Comparison of ENCODE assay signal across 10 cellular contexts in the genomic region with DNA sequence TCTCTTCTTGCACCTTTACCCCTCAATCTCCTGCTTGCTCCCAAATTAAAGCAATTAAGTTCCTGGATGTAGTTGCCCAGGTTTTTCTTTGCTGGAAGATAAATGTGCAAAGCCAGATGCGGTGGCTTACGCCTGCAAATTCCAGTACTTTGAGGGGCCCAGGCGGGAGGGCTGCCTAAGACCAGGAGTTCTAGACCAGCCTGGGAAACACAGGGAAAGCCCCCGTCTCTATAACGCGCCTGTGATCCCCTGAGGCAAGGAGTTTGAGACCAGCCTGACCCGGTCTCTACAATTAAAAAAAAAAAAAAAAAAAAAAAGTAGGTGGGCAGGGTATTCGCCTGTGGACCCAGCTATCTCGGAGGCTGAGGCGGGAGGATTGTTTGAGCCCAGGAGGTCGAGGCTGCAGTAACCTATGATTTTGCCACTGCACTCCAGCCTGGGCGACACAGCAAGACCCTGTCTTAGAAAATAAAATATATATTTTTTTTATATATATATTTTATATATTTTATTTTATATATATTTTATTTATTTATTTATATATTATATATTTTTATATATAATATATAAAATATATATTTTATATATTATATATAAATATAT. TPM values are rescaled to one million over a fixed set of nuclear protein-coding genes. Genes with fewer than 3 reads are reported as not detected.
DNase-seq lines count a peak whose midpoint lies in the region; ATAC-seq and TF ChIP-seq lines count a peak whose summit lies in the region.
"Had no signal": no experiment of that assay in that cellular context is flagged by ENCODE, and none has a peak within 500 bp of the region (broad histone marks: within the 10 kb centered on the region; RNA-seq: fewer than 3 reads in every experiment).

No MANE protein-coding gene starts in this region.

- H3K9me3 ChIP-seq in endocrine pancreas (ENCODE audit: control insufficient read depth, low read length) (no peaks in the 10 kb centered on the region), ovary (no peaks in the 10 kb centered on the region)
- H3K9me3 ChIP-seq: vagina had no signal

- TF ChIP-seq POLR2A in ovary (IDR thresholded peaks at IDR 0.05) = no peak

- TF ChIP-seq EP300 in ovary (IDR thresholded peaks at IDR 0.05) = no peak

- ATAC-seq in HG02642 (IDR thresholded peaks at IDR 0.05; ENCODE audit: poor library complexity, unreplicated experiment) (no peak), SK-N-SH treated with all-trans-retinoic acid at 6 μM for 48 hours (no peak)

- 33 to 51% (median 45%) methylated on average over 12 of the region's 12 CpGs for WGBS in ovary, 3 donors

- intact Hi-C loops in ovary (cut with DNase I) = no loop called here

- no peak overlapping the region for H3K27ac ChIP-seq in ovary
- H3K27ac ChIP-seq: vagina had no signal

- TF ChIP-seq CTCF in ovary (IDR thresholded peaks at IDR 0.05) = no peak

- H3K9ac ChIP-seq in endocrine pancreas (ENCODE audit: control insufficient read depth, insufficient read depth, low read length) = no peak overlapping the region

- H3K4me1 ChIP-seq in endocrine pancreas (ENCODE audit: control insufficient read depth, insufficient read depth, low read length) (peaks cover 8% of the 10 kb centered on the region), ovary (ENCODE audit: insufficient read depth) (no peaks in the 10 kb centered on the region)

- DNase-seq in DMS53 (lab: John Stamatoyannopoulos, UW) = peak; percentile 84
- peak; percentile 83 for DNase-seq in NCI-H69 (lab: John Stamatoyannopoulos, UW)
- DNase-seq in ovary = peak in 3 of 5 donors; percentile 16 to 24 (median 24)
- no peak for DNase-seq in islet precursor cell
- DNase-seq in NCI-H226 = no peak
- DNase-seq: NCI-H446 treated with DMSO at 0.1 percent for 48 hours had no signal

- H3K4me3 ChIP-seq in endocrine pancreas (ENCODE audit: control insufficient read depth, insufficient read depth, low read length) = peak overlapping the region; percentile 68
- no peak overlapping the region for H3K4me3 ChIP-seq in ovary

- H3K36me3 ChIP-seq in endocrine pancreas (ENCODE audit: control insufficient read depth, insufficient read depth, low read length) (no peaks in the 10 kb centered on the region), ovary (no peaks in the 10 kb centered on the region)
- H3K36me3 ChIP-seq: vagina had no signal

- H3K27me3 ChIP-seq in endocrine pancreas (ENCODE audit: control insufficient read depth, insufficient read depth, low read length) = no peaks in the 10 kb centered on the region
- H3K27me3 ChIP-seq in ovary = no peaks in the 10 kb centered on the region
- H3K27me3 ChIP-seq: vagina had no signal

TF ChIP-seq in SK-N-SH treated with all-trans-retinoic acid at 6 μM for 48 hours, 23 proteins besides CTCF, POLR2A, EP300 and RAD21:
- no peak for TF ChIP-seq TCF4 (CRISPR knock-in tag; IDR thresholded peaks at IDR 0.05; ENCODE audit: borderline replicate concordance)
- TF ChIP-seq OSR1 (CRISPR knock-in tag; IDR thresholded peaks at IDR 0.05) = no peak
- no peak for TF ChIP-seq ISL1 (CRISPR knock-in tag; IDR thresholded peaks at IDR 0.05)
- TF ChIP-seq TOX (CRISPR knock-in tag; IDR thresholded peaks at IDR 0.05; ENCODE audit: borderline replicate concordance) = no peak
- no peak for TF ChIP-seq ZFP3 (CRISPR knock-in tag; IDR thresholded peaks at IDR 0.05)
- TF ChIP-seq, protein P1, sequence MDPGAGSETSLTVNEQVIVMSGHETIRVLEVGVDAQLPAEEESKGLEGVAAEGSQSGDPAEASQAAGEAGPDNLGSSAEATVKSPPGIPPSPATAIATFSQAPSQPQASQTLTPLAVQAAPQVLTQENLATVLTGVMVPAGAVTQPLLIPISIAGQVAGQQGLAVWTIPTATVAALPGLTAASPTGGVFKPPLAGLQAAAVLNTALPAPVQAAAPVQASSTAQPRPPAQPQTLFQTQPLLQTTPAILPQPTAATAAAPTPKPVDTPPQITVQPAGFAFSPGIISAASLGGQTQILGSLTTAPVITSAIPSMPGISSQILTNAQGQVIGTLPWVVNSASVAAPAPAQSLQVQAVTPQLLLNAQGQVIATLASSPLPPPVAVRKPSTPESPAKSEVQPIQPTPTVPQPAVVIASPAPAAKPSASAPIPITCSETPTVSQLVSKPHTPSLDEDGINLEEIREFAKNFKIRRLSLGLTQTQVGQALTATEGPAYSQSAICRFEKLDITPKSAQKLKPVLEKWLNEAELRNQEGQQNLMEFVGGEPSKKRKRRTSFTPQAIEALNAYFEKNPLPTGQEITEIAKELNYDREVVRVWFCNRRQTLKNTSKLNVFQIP (CRISPR knock-in tag; IDR thresholded peaks at IDR 0.05; ENCODE audit: borderline replicate concordance, low read depth) = no peak
- TF ChIP-seq SNAI2 (CRISPR knock-in tag; IDR thresholded peaks at IDR 0.05) = no peak
- no peak for TF ChIP-seq ZFP30 (CRISPR knock-in tag; IDR thresholded peaks at IDR 0.05)

RNA-seq across cellular contexts. Expression of a gene that starts 0.5 kb away (rescaled TPM):
- total RNA-seq in ovary = 10 to 100 TPM in 1 of 7 donors, 1 to 10 TPM in 4, under 1 TPM in 1, not detected in 1; 0.20 to 12.4 (median 1.3) TPM
- polyA plus RNA-seq in ovary = under 1 TPM; 0.19 to 0.37 TPM
- total RNA-seq: vagina had no signal

RNA-seq across cellular contexts. Expression of a gene that starts 44.4 kb away (rescaled TPM):
- total RNA-seq in ovary = 10 to 100 TPM; 13.7 to 20.6 (median 16.4) TPM
- polyA plus RNA-seq in ovary = 10 to 100 TPM in 1 of 2 donors, 1 to 10 TPM in 1; 10.0 to 18.3 TPM

Comparison
In these comparisons a context has a peak if more than half of its experiments do, and no peak if none do; other contexts are left out.
1. DNase-seq: peak in DMS53 (single experiment), NCI-H69 (single experiment) and ovary (3 of 5); none in islet precursor cell (single experiment) and NCI-H226 (single experiment).